5 cellular contexts compared by ENCODE assay signal in genomic region chr22:22091400-22091878, GRCh38.
"Had no signal": no experiment of that assay in that cellular context is flagged by ENCODE, and none has a peak within 500 bp of the region (broad histone marks: within the 10 kb centered on the region; RNA-seq: fewer than 3 reads in every experiment).

No MANE protein-coding gene starts in this region.

- H3K27me3 Mint-ChIP-seq: IgD-negative memory B cell had no signal

- H2AFZ ChIP-seq: GM23338 had no signal

- H3K27ac Mint-ChIP-seq: GM23338, H9, IgD-negative memory B cell had no signal

- H3K4me3 ChIP-seq: GM23338 had no signal

- DNase-seq: H9, HCEC 1CT, KG1 had no signal

- H3K4me1 Mint-ChIP-seq: GM23338, H9 had no signal

- H3K4me3 Mint-ChIP-seq: GM23338, H9 had no signal

- H3K4me2 ChIP-seq: GM23338 had no signal

- H3K9me3 Mint-ChIP-seq: GM23338, H9 had no signal

- ATAC-seq: GM23338 had no signal
